ENCODE assay signal across 14 cellular contexts in genomic region chr1:40133122-40133665, GRCh38. TPM values are rescaled to one million over a fixed set of nuclear protein-coding genes. Genes with fewer than 3 reads are reported as not detected.
DNase-seq lines count a peak whose midpoint lies in the region; ATAC-seq and TF ChIP-seq lines count a peak whose summit lies in the region.
"Had no signal": no experiment of that assay in that cellular context is flagged by ENCODE, and none has a peak within 500 bp of the region (broad histone marks: within the 10 kb centered on the region; RNA-seq: fewer than 3 reads in every experiment).

No MANE protein-coding gene starts in this region.

- H4K91ac ChIP-seq in mesenchymal stem cell (ENCODE audit: low read length), result no peak overlapping the region

- TF ChIP-seq CTCF in heart right ventricle (IDR thresholded peaks at IDR 0.05) (no peak), choroid plexus epithelial cell (conservative IDR thresholded peaks at IDR 0.05; ENCODE audit: low read depth, low read length) (no peak)

- H3K4me1 ChIP-seq in heart right ventricle, result peaks cover 0 to 7% (median 0%) of the 10 kb centered on the region in 9 donors
- no peaks in the 10 kb centered on the region for H3K4me1 ChIP-seq in mesenchymal stem cell (ENCODE audit: control insufficient read depth, insufficient read depth, low read depth, low read length)

- intact Hi-C loops in heart right ventricle (cut with DNase I) (no loop called here), left ventricle myocardium superior (cut with micrococcal nuclease) (no loop called here)
- intact Hi-C loops in activated T-helper 2 cell treated with anti-CD3 and anti-CD28 coated beads, Interferon-gamma antibody, Interleukin-2, Interleukin-4, amounts not matched to agents 10 μg/mL and 5 μg/mL and 100 μg/mL, durations not matched to agents 14 hours and 24 hours and 36 hours (cut with micrococcal nuclease), result no loop called here

- no peak overlapping the region for H3K4me2 ChIP-seq in mesenchymal stem cell (ENCODE audit: low read length, poor library complexity, severe bottlenecking)

- H3K18ac ChIP-seq in mesenchymal stem cell (ENCODE audit: low read depth in 1 of 2, low read length in 2 of 2), result no peak overlapping the region

- peaks cover 5% of the 10 kb centered on the region for H3K4me1 Mint-ChIP-seq in activated T-cell treated with anti-CD3 and anti-CD28 coated beads, Interleukin-2, amount 50 U/mL, for 72 hours (ENCODE audit: low read depth)
- peaks cover 4% of the 10 kb centered on the region for H3K4me1 Mint-ChIP-seq in activated T-helper 2 cell treated with anti-CD3 and anti-CD28 coated beads, Interferon-gamma antibody, Interleukin-2, Interleukin-4, amounts not matched to agents 10 μg/mL and 5 μg/mL and 100 μg/mL, durations not matched to agents 14 hours and 24 hours and 36 hours (ENCODE audit: low read depth)
- H3K4me1 Mint-ChIP-seq: nephron had no signal

- H3K27me3 Mint-ChIP-seq in activated T-cell treated with anti-CD3 and anti-CD28 coated beads, Interleukin-2, amount 50 U/mL, for 72 hours (ENCODE audit: low read depth), result peaks cover 7% of the 10 kb centered on the region
- peaks cover 10% of the 10 kb centered on the region for H3K27me3 Mint-ChIP-seq in activated T-helper 2 cell treated with anti-CD3 and anti-CD28 coated beads, Interferon-gamma antibody, Interleukin-2, Interleukin-4, amounts not matched to agents 10 μg/mL and 5 μg/mL and 100 μg/mL, durations not matched to agents 14 hours and 24 hours and 36 hours (ENCODE audit: low read depth)

- no peak overlapping the region for H2BK5ac ChIP-seq in mesenchymal stem cell (ENCODE audit: low read depth, low read length, poor library complexity, severe bottlenecking)

- H3K14ac ChIP-seq in mesenchymal stem cell (ENCODE audit: low read length in 2 of 2), result no peak overlapping the region

- no peaks in the 10 kb centered on the region for H3K79me1 ChIP-seq in mesenchymal stem cell (replicated peaks; ENCODE audit: low read length, poor library complexity, severe bottlenecking)

- H2BK15ac ChIP-seq in mesenchymal stem cell (ENCODE audit: low read depth, poor library complexity, severe bottlenecking), result no peak overlapping the region

- H3K9me3 ChIP-seq in heart right ventricle (peaks cover 0 to 7% (median 0%) of the 10 kb centered on the region in 11 donors), mesenchymal stem cell (ENCODE audit: control insufficient read depth, low read length) (peaks cover 8% of the 10 kb centered on the region)
- H3K9me3 ChIP-seq: right lobe of liver had no signal

- H3K27ac Mint-ChIP-seq in activated T-cell treated with anti-CD3 and anti-CD28 coated beads, Interleukin-2, amount 50 U/mL, for 72 hours, result no peak overlapping the region
- H3K27ac Mint-ChIP-seq in activated T-helper 2 cell treated with anti-CD3 and anti-CD28 coated beads, Interferon-gamma antibody, Interleukin-2, Interleukin-4, amounts not matched to agents 10 μg/mL and 5 μg/mL and 100 μg/mL, durations not matched to agents 14 hours and 24 hours and 36 hours, result no peak overlapping the region
- H3K27ac Mint-ChIP-seq: activated naive CD8-positive, alpha-beta T cell treated with anti-CD3 and anti-CD28 coated beads, Interleukin-2, amount 10 ng/mL, durations not matched to agents 7 days and 5 days; nephron had no signal

- WGBS in heart right ventricle, 2 donors, result 40 to 46% methylated on average over 33 of the region's 33 CpGs
- WGBS in mesenchymal stem cell, result 96% methylated on average over 33 of the region's 33 CpGs

- H2AFZ ChIP-seq in mesenchymal stem cell (ENCODE audit: low read depth, low read length), result no peak overlapping the region

- peak overlapping the region; percentile 75 for H3K9ac ChIP-seq in mesenchymal stem cell (ENCODE audit: low read length)

- H2BK120ac ChIP-seq in mesenchymal stem cell (ENCODE audit: low read depth, low read length), result no peak overlapping the region

- H3K9me3 Mint-ChIP-seq in activated T-cell treated with anti-CD3 and anti-CD28 coated beads, Interleukin-2, amount 50 U/mL, for 72 hours, result no peaks in the 10 kb centered on the region
- no peaks in the 10 kb centered on the region for H3K9me3 Mint-ChIP-seq in activated T-helper 2 cell treated with anti-CD3 and anti-CD28 coated beads, Interferon-gamma antibody, Interleukin-2, Interleukin-4, amounts not matched to agents 10 μg/mL and 5 μg/mL and 100 μg/mL, durations not matched to agents 14 hours and 24 hours and 36 hours
- H3K9me3 Mint-ChIP-seq: activated naive CD8-positive, alpha-beta T cell treated with anti-CD3 and anti-CD28 coated beads, Interleukin-2, amount 10 ng/mL, durations not matched to agents 7 days and 5 days had no signal

- no peak overlapping the region for H2BK12ac ChIP-seq in mesenchymal stem cell (ENCODE audit: low read length in 2 of 2)

- no peak overlapping the region for H3K4ac ChIP-seq in mesenchymal stem cell (ENCODE audit: low read depth in 1 of 2, low read length in 2 of 2)

- H3K36me3 ChIP-seq in heart right ventricle (no peaks in the 10 kb centered on the region), mesenchymal stem cell (ENCODE audit: control insufficient read depth in 1 of 2, insufficient read depth in 2 of 2, low read depth in 1 of 2, low read length in 2 of 2) (no peaks in the 10 kb centered on the region)
- H3K36me3 ChIP-seq: right lobe of liver had no signal

- H4K8ac ChIP-seq in mesenchymal stem cell (ENCODE audit: low read length), result no peak overlapping the region

- no peak overlapping the region for H3K4me3 Mint-ChIP-seq in activated T-cell treated with anti-CD3 and anti-CD28 coated beads, Interleukin-2, amount 50 U/mL, for 72 hours
- no peak overlapping the region for H3K4me3 Mint-ChIP-seq in activated T-helper 2 cell treated with anti-CD3 and anti-CD28 coated beads, Interferon-gamma antibody, Interleukin-2, Interleukin-4, amounts not matched to agents 10 μg/mL and 5 μg/mL and 100 μg/mL, durations not matched to agents 14 hours and 24 hours and 36 hours (ENCODE audit: low read depth)
- H3K4me3 Mint-ChIP-seq: activated naive CD8-positive, alpha-beta T cell treated with anti-CD3 and anti-CD28 coated beads, Interleukin-2, amount 10 ng/mL, durations not matched to agents 7 days and 5 days; nephron had no signal

- no peak overlapping the region for H3K23ac ChIP-seq in mesenchymal stem cell (ENCODE audit: low read length in 2 of 2)

- peak overlapping the region in 7 of 10 donors; percentile 15 to 49 (median 38) for H3K4me3 ChIP-seq in heart right ventricle
- peak overlapping the region; percentile 54 for H3K4me3 ChIP-seq in choroid plexus epithelial cell (ENCODE audit: low read depth, low read length)
- peak overlapping the region in 1 of 2 experiments; percentile 76 for H3K4me3 ChIP-seq in mesenchymal stem cell (ENCODE audit: insufficient read depth in 1 of 2, low read depth in 1 of 2, low read length in 2 of 2)
- H3K4me3 ChIP-seq: right lobe of liver had no signal

- no peak for DNase-seq in heart right ventricle
- no peak for DNase-seq in left ventricle myocardium superior
- peak; percentile 36 for DNase-seq in choroid plexus epithelial cell (ENCODE audit: low read depth)
- DNase-seq in mesenchymal stem cell, result no peak
- DNase-seq in activated T-cell treated with anti-CD3 and anti-CD28 coated beads, Interleukin-2, amount 50 U/mL, for 72 hours, result no peak
- no peak for DNase-seq in activated T-helper 2 cell treated with anti-CD3 and anti-CD28 coated beads, Interferon-gamma antibody, Interleukin-2, Interleukin-4, amounts not matched to agents 10 μg/mL and 5 μg/mL and 100 μg/mL, durations not matched to agents 14 hours and 24 hours and 36 hours (ENCODE audit: low spot score)
- no peak for DNase-seq in NCI-H446 (lab: John Stamatoyannopoulos, UW)
- DNase-seq in mucosa of gallbladder (ENCODE audit: low spot score), result no peak
- DNase-seq: activated naive CD8-positive, alpha-beta T cell treated with anti-CD3 and anti-CD28 coated beads, Interleukin-2, amount 10 ng/mL, durations not matched to agents 7 days and 5 days; kidney glomerular epithelial cell; MV-4-11; NCI-H446 treated with DMSO at 0.1 percent for 48 hours; right lobe of liver had no signal

- H3K27ac ChIP-seq in heart right ventricle, result no peak overlapping the region
- H3K27ac ChIP-seq in mesenchymal stem cell (ENCODE audit: low read length, poor library complexity, severe bottlenecking), result no peak overlapping the region
- H3K27ac ChIP-seq: right lobe of liver had no signal

- no peaks in the 10 kb centered on the region for H3K36me3 Mint-ChIP-seq in activated T-cell treated with anti-CD3 and anti-CD28 coated beads, Interleukin-2, amount 50 U/mL, for 72 hours (ENCODE audit: insufficient read depth in 2 of 2)
- no peaks in the 10 kb centered on the region for H3K36me3 Mint-ChIP-seq in activated T-helper 2 cell treated with anti-CD3 and anti-CD28 coated beads, Interferon-gamma antibody, Interleukin-2, Interleukin-4, amounts not matched to agents 10 μg/mL and 5 μg/mL and 100 μg/mL, durations not matched to agents 14 hours and 24 hours and 36 hours (ENCODE audit: low read depth)
- H3K36me3 Mint-ChIP-seq: activated naive CD8-positive, alpha-beta T cell treated with anti-CD3 and anti-CD28 coated beads, Interleukin-2, amount 10 ng/mL, durations not matched to agents 7 days and 5 days had no signal

- no peak overlapping the region for H2AK5ac ChIP-seq in mesenchymal stem cell (ENCODE audit: low read length, severe bottlenecking)

- peaks cover 0 to 73% (median 46%) of the 10 kb centered on the region in 7 donors for H3K27me3 ChIP-seq in heart right ventricle
- H3K27me3 ChIP-seq in mesenchymal stem cell (ENCODE audit: control insufficient read depth in 1 of 2, insufficient read depth in 1 of 2, low read length in 2 of 2), result peaks cover 0 to 22% of the 10 kb centered on the region in 2 experiments

- ATAC-seq in heart right ventricle, result no peak
- ATAC-seq in left ventricle myocardium superior, result no peak
- ATAC-seq in activated T-cell treated with anti-CD3 and anti-CD28 coated beads, Interleukin-2, amount 50 U/mL, for 72 hours (replicated peaks in 1 of 2), result no peak

RNA-seq across cellular contexts. Expression of gene RLF, which starts 28.0 kb away (rescaled TPM):
- total RNA-seq in heart right ventricle (10 to 100 TPM; 10.2 to 17.3 (median 12.6) TPM), left ventricle myocardium superior (13.4 TPM), mucosa of gallbladder (16.5 TPM)
- polyA plus RNA-seq in heart right ventricle, result 1 to 10 TPM; 3.8 to 4.0 TPM
- polyA plus RNA-seq in mesenchymal stem cell (2013, experiment 1 of 2), result 6.0 TPM
- 6.2 TPM for polyA plus RNA-seq in mesenchymal stem cell (2013, experiment 2 of 2)
- total RNA-seq in activated T-cell treated with anti-CD3 and anti-CD28 coated beads, Interleukin-2, amount 50 U/mL, for 72 hours, result 10 to 100 TPM; 16.8 to 21.2 TPM
- total RNA-seq in activated T-helper 2 cell treated with anti-CD3 and anti-CD28 coated beads, Interferon-gamma antibody, Interleukin-2, Interleukin-4, amounts not matched to agents 10 μg/mL and 5 μg/mL and 100 μg/mL, durations not matched to agents 14 hours and 24 hours and 36 hours, result 22.3 and 22.6 TPM in 2 replicates

RNA-seq across cellular contexts. Expression of gene PPT1, which starts 36.1 kb away (rescaled TPM):
- total RNA-seq in heart right ventricle (10 to 100 TPM; 32.9 to 71.3 (median 38.5) TPM), left ventricle myocardium superior (38.9 TPM), mucosa of gallbladder (75.9 TPM)
- 10 to 100 TPM; 31.5 to 33.1 TPM for polyA plus RNA-seq in heart right ventricle
- polyA plus RNA-seq in mesenchymal stem cell (2013, experiment 1 of 2), result 104 TPM
- 107 TPM for polyA plus RNA-seq in mesenchymal stem cell (2013, experiment 2 of 2)
- total RNA-seq in activated T-cell treated with anti-CD3 and anti-CD28 coated beads, Interleukin-2, amount 50 U/mL, for 72 hours, result 10 to 100 TPM; 52.6 to 53.2 TPM
- total RNA-seq in activated T-helper 2 cell treated with anti-CD3 and anti-CD28 coated beads, Interferon-gamma antibody, Interleukin-2, Interleukin-4, amounts not matched to agents 10 μg/mL and 5 μg/mL and 100 μg/mL, durations not matched to agents 14 hours and 24 hours and 36 hours, result 87.8 and 92.3 TPM in 2 replicates
